In the genomic region with DNA sequence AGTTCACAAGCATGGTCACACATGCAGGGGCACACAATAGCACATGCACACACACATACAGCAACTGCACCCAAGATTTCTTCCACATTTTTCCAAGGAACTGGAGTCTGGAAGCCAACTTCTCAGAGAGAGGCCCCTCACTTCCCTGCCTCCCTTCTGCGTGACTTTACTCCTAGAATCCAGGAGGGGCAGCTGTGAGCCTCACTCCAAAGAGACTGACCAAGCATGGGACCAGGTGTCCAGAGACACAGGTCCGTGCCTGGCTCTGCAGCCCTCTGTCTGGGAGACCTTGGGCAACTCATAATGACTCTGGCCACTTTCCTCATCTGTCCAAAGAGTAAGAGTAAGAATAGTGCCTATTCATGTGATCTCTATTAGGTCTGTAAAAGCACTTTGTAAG, we compare ENCODE assay signal across 19 cellular contexts.
"Had no signal": no experiment of that assay in that cellular context is flagged by ENCODE, and none has a peak within 500 bp of the region (broad histone marks: within the 10 kb centered on the region; RNA-seq: fewer than 3 reads in every experiment).

No MANE protein-coding gene starts in this region.

- H3K27ac Mint-ChIP-seq: activated naive CD4-positive, alpha-beta T cell treated with anti-CD3 and anti-CD28 coated beads, Interleukin-2, amount 10 ng/mL, durations not matched to agents 7 days and 5 days; activated naive CD8-positive, alpha-beta T cell treated with anti-CD3 and anti-CD28 coated beads, Interleukin-2, amount 50 U/mL, for 24 hours; naive thymus-derived CD4-positive, alpha-beta T cell had no signal

- ATAC-seq: activated naive CD8-positive, alpha-beta T cell treated with anti-CD3 and anti-CD28 coated beads, Interleukin-2, amount 50 U/mL, for 24 hours; activated T-cell treated with anti-CD3 and anti-CD28 coated beads, Interleukin-2, amount 50 U/mL, for 4 hours; esophagus mucosa; gastrocnemius medialis; naive thymus-derived CD4-positive, alpha-beta T cell had no signal

- H3K4me3 ChIP-seq: coronary artery, gastrocnemius medialis, spleen, thyroid gland had no signal

- H3K9me3 Mint-ChIP-seq: activated naive CD4-positive, alpha-beta T cell treated with anti-CD3 and anti-CD28 coated beads, Interleukin-2, amount 10 ng/mL, durations not matched to agents 7 days and 5 days; activated naive CD8-positive, alpha-beta T cell treated with anti-CD3 and anti-CD28 coated beads, Interleukin-2, amount 50 U/mL, for 24 hours; activated T-cell treated with anti-CD3 and anti-CD28 coated beads, Interleukin-2, amount 50 U/mL, for 4 hours had no signal

- H3K4me1 Mint-ChIP-seq: activated naive CD4-positive, alpha-beta T cell treated with anti-CD3 and anti-CD28 coated beads, Interleukin-2, amount 10 ng/mL, durations not matched to agents 7 days and 5 days; activated naive CD8-positive, alpha-beta T cell treated with anti-CD3 and anti-CD28 coated beads, Interleukin-2, amount 50 U/mL, for 24 hours; naive thymus-derived CD4-positive, alpha-beta T cell had no signal

- H3K4me1 ChIP-seq: gastrocnemius medialis, parathyroid adenoma, spleen, thyroid gland had no signal

- H3K9me3 ChIP-seq: gastrocnemius medialis, neutrophil, spleen, thyroid gland had no signal

- H3K36me3 ChIP-seq: brain microvascular endothelial cell, gastrocnemius medialis, neutrophil, spleen, thyroid gland had no signal

- H3K27me3 ChIP-seq: brain microvascular endothelial cell, gastrocnemius medialis, thyroid gland had no signal

- DNase-seq: activated CD4-positive, alpha-beta T cell treated with anti-CD3 and anti-CD28 coated beads, Interleukin-2, amount 50 U/mL, for 1 hour; activated CD4-positive, CD25-positive, alpha-beta regulatory T cell treated with anti-CD3 and anti-CD28 coated beads, Interleukin-2, amount 50 U/mL, for 72 hours; activated CD8-positive, alpha-beta memory T cell treated with anti-CD3 and anti-CD28 coated beads, Interleukin-2, amount 50 U/mL, for 4 hours; activated naive CD4-positive, alpha-beta T cell treated with anti-CD3 and anti-CD28 coated beads, Interleukin-2, amount 10 ng/mL, durations not matched to agents 7 days and 5 days; activated naive CD8-positive, alpha-beta T cell treated with anti-CD3 and anti-CD28 coated beads, Interleukin-2, amount 50 U/mL, for 24 hours; activated T-cell treated with anti-CD3 and anti-CD28 coated beads, Interleukin-2, amount 50 U/mL, for 4 hours; brain microvascular endothelial cell; gastrocnemius medialis; head of caudate nucleus; mesenchymal stem cell; naive thymus-derived CD4-positive, alpha-beta T cell; spleen; stimulated activated naive CD4-positive, alpha-beta T cell treated with Interleukin-2 at 50 U/mL for 16 hours; T1000; thyroid gland had no signal

- H3K4me3 Mint-ChIP-seq: activated naive CD4-positive, alpha-beta T cell treated with anti-CD3 and anti-CD28 coated beads, Interleukin-2, amount 10 ng/mL, durations not matched to agents 7 days and 5 days; activated naive CD8-positive, alpha-beta T cell treated with anti-CD3 and anti-CD28 coated beads, Interleukin-2, amount 50 U/mL, for 24 hours; activated T-cell treated with anti-CD3 and anti-CD28 coated beads, Interleukin-2, amount 50 U/mL, for 4 hours; naive thymus-derived CD4-positive, alpha-beta T cell had no signal

- H3K36me3 Mint-ChIP-seq: activated naive CD4-positive, alpha-beta T cell treated with anti-CD3 and anti-CD28 coated beads, Interleukin-2, amount 10 ng/mL, durations not matched to agents 7 days and 5 days; naive thymus-derived CD4-positive, alpha-beta T cell had no signal

- H3K27ac ChIP-seq: brain microvascular endothelial cell, coronary artery, gastrocnemius medialis, neutrophil, parathyroid adenoma, spleen, thyroid gland had no signal
